Comparison of ENCODE assay signal across 17 cellular contexts in genomic region chrX:340121-340520, GRCh38.
"Had no signal": no experiment of that assay in that cellular context is flagged by ENCODE, and none has a peak within 500 bp of the region (broad histone marks: within the 10 kb centered on the region; RNA-seq: fewer than 3 reads in every experiment).

No MANE protein-coding gene starts in this region.

- H3K27me3 Mint-ChIP-seq: stimulated activated naive CD8-positive, alpha-beta T cell treated with anti-CD3 and anti-CD28 coated beads, Interleukin-15, Interleukin-2, amounts not matched to agents 100 ng/mL and 50 ng/mL, for 24 hours; type B pancreatic cell had no signal

- H3K27ac ChIP-seq: esophagus squamous epithelium, ovary, SJCRH30, skin epidermis had no signal

- H3K36me3 ChIP-seq: ovary had no signal

- H3K4me3 Mint-ChIP-seq: stimulated activated naive CD8-positive, alpha-beta T cell treated with anti-CD3 and anti-CD28 coated beads, Interleukin-15, Interleukin-2, amounts not matched to agents 100 ng/mL and 50 ng/mL, for 24 hours; type B pancreatic cell had no signal

- H3K4me1 ChIP-seq: esophagus squamous epithelium, SJCRH30 had no signal

- H3K9me3 Mint-ChIP-seq: stimulated activated naive CD8-positive, alpha-beta T cell treated with anti-CD3 and anti-CD28 coated beads, Interleukin-15, Interleukin-2, amounts not matched to agents 100 ng/mL and 50 ng/mL, for 24 hours; type B pancreatic cell had no signal

- H3K27me3 ChIP-seq: esophagus squamous epithelium, ovary, SJCRH30 had no signal

- DNase-seq: activated CD4-positive, alpha-beta T cell treated with anti-CD3 and anti-CD28 coated beads, Interleukin-2, amount 50 U/mL, for 1 hour; activated CD4-positive, CD25-positive, alpha-beta regulatory T cell; activated effector memory CD4-positive, alpha-beta T cell treated with anti-CD3 and anti-CD28 coated beads, Interleukin-2, amount 50 U/mL, for 16 hours; activated T-cell treated with anti-CD3 and anti-CD28 coated beads, Interleukin-2, amount 50 U/mL, for 48 hours; cerebellar nuclear complex; effector CD8-positive, alpha-beta T cell; esophagus squamous epithelium; hypothalamus; midbrain; SJCRH30; stimulated activated CD4-positive, alpha-beta T cell treated with anti-CD3 and anti-CD28 coated beads, Interleukin-4, amount 100 ng/mL, for 24 hours; T-helper 2 cell had no signal

- H3K9me3 ChIP-seq: esophagus squamous epithelium, ovary, SJCRH30 had no signal

- H3K4me3 ChIP-seq: esophagus squamous epithelium, lung, ovary, SJCRH30, skin epidermis had no signal

- H3K27ac Mint-ChIP-seq: stimulated activated naive CD8-positive, alpha-beta T cell treated with anti-CD3 and anti-CD28 coated beads, Interleukin-15, Interleukin-2, amounts not matched to agents 100 ng/mL and 50 ng/mL, for 24 hours; type B pancreatic cell had no signal
